In genomic region chr15:85749261-85750151, GRCh38 we compare ENCODE assay signal across 10 cellular contexts. TPM values are rescaled to one million over a fixed set of nuclear protein-coding genes. Genes with fewer than 3 reads are reported as not detected.
DNase-seq lines count a peak whose midpoint lies in the region; ATAC-seq and TF ChIP-seq lines count a peak whose summit lies in the region.
"Had no signal": no experiment of that assay in that cellular context is flagged by ENCODE, and none has a peak within 500 bp of the region (broad histone marks: within the 10 kb centered on the region; RNA-seq: fewer than 3 reads in every experiment).

No MANE protein-coding gene starts in this region.

- H3K27ac ChIP-seq in RWPE1, result peak overlapping the region; percentile 78
- H3K27ac ChIP-seq: C4-2B had no signal

- H3K4me3 Mint-ChIP-seq in glutamatergic neuron (ENCODE audit: unreplicated experiment), result peak overlapping the region; percentile 64
- H3K4me3 Mint-ChIP-seq: activated naive CD4-positive, alpha-beta T cell treated with anti-CD3 and anti-CD28 coated beads, Interleukin-2, amount 50 U/mL, for 24 hours had no signal

- peaks cover 72% of the 10 kb centered on the region for H3K4me1 Mint-ChIP-seq in glutamatergic neuron (ENCODE audit: low read depth, unreplicated experiment)

- TF ChIP-seq CTCF in RWPE1 (conservative IDR thresholded peaks at IDR 0.05; ENCODE audit: low read depth) (no peak), glutamatergic neuron (IDR thresholded peaks at IDR 0.05; ENCODE audit: partially characterized antibody, unreplicated experiment) (no peak)

- CTCF ChIA-PET in RWPE1 (lab: Yijun Ruan, JAX), result interaction anchor here (0.6 to 0.7 kb wide), 6 partner anchors 12 to 441 kb away, joined by 3 to 5 read pairs (median 3); no protein-coding TSS in a partner anchor

- peaks cover 22% of the 10 kb centered on the region for H3K27me3 Mint-ChIP-seq in glutamatergic neuron (ENCODE audit: unreplicated experiment)
- H3K27me3 Mint-ChIP-seq: activated naive CD4-positive, alpha-beta T cell treated with anti-CD3 and anti-CD28 coated beads, Interleukin-2, amount 50 U/mL, for 24 hours had no signal

- H3K36me3 Mint-ChIP-seq in glutamatergic neuron (ENCODE audit: unreplicated experiment), result no peaks in the 10 kb centered on the region

- POLR2A ChIA-PET in RWPE1 (lab: Yijun Ruan, JAX; ENCODE audit: low non-redundant PET), result no interaction called here

- peak overlapping the region; percentile 94 for H3K27ac Mint-ChIP-seq in glutamatergic neuron (ENCODE audit: unreplicated experiment)

- peaks cover 20% of the 10 kb centered on the region for H3K9me3 Mint-ChIP-seq in glutamatergic neuron (ENCODE audit: unreplicated experiment)
- H3K9me3 Mint-ChIP-seq: activated naive CD4-positive, alpha-beta T cell treated with anti-CD3 and anti-CD28 coated beads, Interleukin-2, amount 50 U/mL, for 24 hours had no signal

- DNase-seq in AG08396 (ENCODE audit: low spot score) (peak; percentile 55), RWPE1 (ENCODE audit: low spot score) (no peak), glutamatergic neuron (peak; percentile 60), occipital lobe (lab: John Stamatoyannopoulos, UW) (peak; percentile 38), iPS-NIHi11 (ENCODE audit: low spot score) (no peak)

- ATAC-seq in GM19023 (IDR thresholded peaks at IDR 0.05; ENCODE audit: unreplicated experiment) (no peak), HG03432 (IDR thresholded peaks at IDR 0.05; ENCODE audit: unreplicated experiment) (no peak), GM19455 (IDR thresholded peaks at IDR 0.05; ENCODE audit: unreplicated experiment) (no peak)

RNA-seq across cellular contexts. Expression of gene KLHL25, which starts 45.2 kb away (rescaled TPM):
- 45.1 TPM for total RNA-seq in glutamatergic neuron (ENCODE audit: unreplicated experiment)
- total RNA-seq in occipital lobe, result 32.3 TPM

Comparison
In these comparisons a context has a peak if more than half of its experiments do, and no peak if none do; other contexts are left out.
1. DNase-seq: peak in AG08396 (single experiment), glutamatergic neuron (single experiment) and occipital lobe (single experiment); none in RWPE1 (single experiment) and iPS-NIHi11 (single experiment).